Comparison of ENCODE assay signal across 8 cellular contexts in the genomic region with DNA sequence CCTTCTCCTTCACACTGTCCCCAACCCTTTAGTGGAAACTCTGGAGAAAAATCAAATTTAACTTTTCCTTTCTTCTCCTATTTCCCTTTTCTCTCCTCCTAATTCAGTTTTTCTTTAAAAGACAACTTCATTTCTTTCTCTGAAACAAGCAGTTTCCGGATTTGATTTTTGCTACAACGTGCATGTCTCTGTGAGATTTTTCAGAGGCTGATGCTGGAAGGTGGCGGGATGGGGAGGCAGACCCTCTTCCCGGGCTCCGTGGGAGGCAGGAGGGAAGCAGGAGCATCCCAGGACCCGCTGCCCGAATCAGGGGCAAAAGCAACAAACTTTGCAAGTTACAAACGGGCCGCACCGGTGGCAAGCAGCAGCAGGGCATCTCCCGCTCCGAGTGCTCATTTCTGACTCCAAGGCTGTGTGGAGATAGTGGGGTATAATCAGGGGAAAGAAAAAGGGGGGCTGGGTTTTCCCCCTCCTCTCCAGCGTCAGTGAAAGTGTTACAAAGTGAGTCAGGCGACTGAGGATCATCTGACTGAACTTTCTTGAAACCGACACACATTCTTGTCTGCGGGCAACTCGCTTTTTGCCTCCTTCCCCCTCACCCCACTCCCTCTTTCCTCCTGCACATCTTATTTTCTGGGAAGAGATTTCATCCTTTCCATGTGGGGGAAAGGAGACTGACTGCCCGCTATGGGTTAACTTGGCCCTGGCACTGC. TPM values are rescaled to one million over a fixed set of nuclear protein-coding genes. Genes with fewer than 3 reads are reported as not detected.
DNase-seq lines count a peak whose midpoint lies in the region; TF ChIP-seq lines count a peak whose summit lies in the region.

No MANE protein-coding gene starts in this region.

- no peaks in the 10 kb centered on the region for H4K20me1 ChIP-seq in osteoblast (ENCODE audit: insufficient read depth, low read length)

- peaks cover 66% of the 10 kb centered on the region for H3K4me1 ChIP-seq in osteoblast (ENCODE audit: insufficient read depth, low read length)

- H3K9me3 Mint-ChIP-seq in T-helper 2 cell treated with Interferon-gamma antibody and Interleukin-4, amounts not matched to agents 5 μg/mL and 100 μg/mL, for 36 hours = no peaks in the 10 kb centered on the region

- H3K4me3 Mint-ChIP-seq in T-helper 2 cell treated with Interferon-gamma antibody and Interleukin-4, amounts not matched to agents 5 μg/mL and 100 μg/mL, for 36 hours = no peak overlapping the region

- no peaks in the 10 kb centered on the region for H3K9me3 ChIP-seq in osteoblast (ENCODE audit: low read depth, low read length)

- H3K36me3 ChIP-seq in osteoblast (ENCODE audit: insufficient read depth, low read length) = no peaks in the 10 kb centered on the region

- H3K4me3 ChIP-seq in AG10803 (ENCODE audit: low read length) = peak overlapping the region; percentile 85
- peak overlapping the region; percentile 95 for H3K4me3 ChIP-seq in osteoblast (ENCODE audit: insufficient read depth, low read length)

- H3K36me3 Mint-ChIP-seq in T-helper 2 cell treated with Interferon-gamma antibody and Interleukin-4, amounts not matched to agents 5 μg/mL and 100 μg/mL, for 36 hours (ENCODE audit: low read depth) = peaks cover 2% of the 10 kb centered on the region

- peak overlapping the region; percentile 83 for H3K4me2 ChIP-seq in osteoblast (ENCODE audit: insufficient read depth, low read length)

- H3K27ac Mint-ChIP-seq in T-helper 2 cell treated with Interferon-gamma antibody and Interleukin-4, amounts not matched to agents 5 μg/mL and 100 μg/mL, for 36 hours = no peak overlapping the region

- H2AFZ ChIP-seq in osteoblast (ENCODE audit: low read length) = no peak overlapping the region

- H3K27me3 ChIP-seq in osteoblast (ENCODE audit: insufficient read depth, low read length) = no peaks in the 10 kb centered on the region

- peaks cover 35% of the 10 kb centered on the region for H3K27me3 Mint-ChIP-seq in T-helper 2 cell treated with Interferon-gamma antibody and Interleukin-4, amounts not matched to agents 5 μg/mL and 100 μg/mL, for 36 hours (ENCODE audit: low read depth)

- DNase-seq in AG10803 (ENCODE audit: low read depth) = peak; percentile 80
- DNase-seq in SK-MEL-5 (ENCODE audit: low read depth, low spot score) = peak; percentile 75
- peak; percentile 95 for DNase-seq in foreskin melanocyte
- peak; percentile 81 for DNase-seq in osteoblast (ENCODE audit: insufficient read length, low spot score, missing footprints)
- no peak for DNase-seq in mesenteric fat pad (ENCODE audit: low spot score)
- no peak for DNase-seq in NK-92 (lab: John Stamatoyannopoulos, UW; ENCODE audit: unreplicated experiment)
- DNase-seq in SHP77 (lab: John Stamatoyannopoulos, UW) = no peak
- DNase-seq in T-helper 2 cell treated with Interferon-gamma antibody and Interleukin-4, amounts not matched to agents 5 μg/mL and 100 μg/mL, for 36 hours (ENCODE audit: low spot score) = no peak

- no peak for TF ChIP-seq CTCF in AG10803 (conservative IDR thresholded peaks at IDR 0.05; ENCODE audit: low read length)
- no peak for TF ChIP-seq CTCF in osteoblast (IDR thresholded peaks at IDR 0.05; ENCODE audit: extremely low read depth, low read depth, low read length)

- peaks cover 98% of the 10 kb centered on the region for H3K79me2 ChIP-seq in osteoblast (ENCODE audit: insufficient read depth, low read length)

- H3K27ac ChIP-seq in osteoblast (ENCODE audit: low read depth, low read length) = peak overlapping the region; percentile 93

- peaks cover 14% of the 10 kb centered on the region for H3K4me1 Mint-ChIP-seq in T-helper 2 cell treated with Interferon-gamma antibody and Interleukin-4, amounts not matched to agents 5 μg/mL and 100 μg/mL, for 36 hours (ENCODE audit: low read depth)

- in situ Hi-C loops in SK-MEL-5 (cut with HindIII; ENCODE audit: low pct_unique_long_range_greater_than_20kb, low sequenced_read_pairs) = loop anchor here (25.0 kb wide), 1 partner anchor 424 kb away; no protein-coding TSS in a partner anchor

RNA-seq across cellular contexts. Expression of a gene that starts 6.4 kb away (rescaled TPM):
- 71.9 and 85.0 TPM in 2 replicates for total RNA-seq in SK-MEL-5 (2014; rRNA removed; shearing (Covaris generic))
- polyA plus RNA-seq in SK-MEL-5 (2015; cell fraction: cytosol; rRNA removed) = 32.1 and 53.9 TPM in 2 replicates
- polyA plus RNA-seq in SK-MEL-5 (2015; cell fraction: nucleus; rRNA removed) = 45.6 and 57.5 TPM in 2 replicates
- total RNA-seq in osteoblast = 119 and 128 TPM in 2 replicates
- total RNA-seq in mesenteric fat pad = 329 TPM

Comparison
In these comparisons a context has a peak if more than half of its experiments do, and no peak if none do; other contexts are left out.
1. DNase-seq: peak in AG10803 (single experiment), SK-MEL-5 (single experiment), foreskin melanocyte (single experiment) and osteoblast (single experiment); none in mesenteric fat pad (single experiment), NK-92 (single experiment), SHP77 (0 of 2) and T-helper 2 cell treated with Interferon-gamma antibody and Interleukin-4, amounts not matched to agents 5 μg/mL and 100 μg/mL, for 36 hours (single experiment).